1 cellular context compared by ENCODE assay signal in genomic region chr11:11841605-11842425, GRCh38.
A peak's percentile ranks its signal among the peaks of the same experiment; 100 is the strongest.
TF ChIP-seq lines count a peak whose summit lies in the region.

TSS of gene USP47 (plus strand) at chr11:11841972. CDS start at chr11:11842186, 214 bp downstream.

TF ChIP-seq in HepG2, 621 proteins besides CTCF, POLR2A, EP300 and RAD21 (continued from another document and continues in another):
- 0 out of 2 replicates have a peak, but pooled peaks have one; percentile 76 for TF ChIP-seq ZBTB44 (CRISPR knock-in tag; IDR thresholded peaks at IDR 0.05)
- TF ChIP-seq NFE2 (CRISPR knock-in tag; IDR thresholded peaks at IDR 0.05): no peak
- peak; percentile 70; the same call in 1 of the 2 replicates for TF ChIP-seq ZNF430 (CRISPR knock-in tag; IDR thresholded peaks at IDR 0.05)
- TF ChIP-seq PBX3 (CRISPR knock-in tag; IDR thresholded peaks at IDR 0.05; ENCODE audit: borderline replicate concordance): 0 out of 2 replicates have a peak, but pooled peaks have one; percentile 62
- TF ChIP-seq ZNF460 (CRISPR knock-in tag; IDR thresholded peaks at IDR 0.05; ENCODE audit: borderline replicate concordance): no peak
- peak; percentile 47; the same call in 1 of the 2 replicates for TF ChIP-seq TFDP2 (CRISPR knock-in tag; IDR thresholded peaks at IDR 0.05)
- peak; percentile 83 for TF ChIP-seq SALL1 (CRISPR knock-in tag; IDR thresholded peaks at IDR 0.05)
- peak; percentile 20; the same call in 1 of the 2 replicates for TF ChIP-seq PRMT3 (CRISPR knock-in tag; IDR thresholded peaks at IDR 0.05; ENCODE audit: borderline replicate concordance, low read depth)
- TF ChIP-seq HBP1 (CRISPR knock-in tag; IDR thresholded peaks at IDR 0.05; ENCODE audit: low read depth): no peak
- TF ChIP-seq, protein P1, sequence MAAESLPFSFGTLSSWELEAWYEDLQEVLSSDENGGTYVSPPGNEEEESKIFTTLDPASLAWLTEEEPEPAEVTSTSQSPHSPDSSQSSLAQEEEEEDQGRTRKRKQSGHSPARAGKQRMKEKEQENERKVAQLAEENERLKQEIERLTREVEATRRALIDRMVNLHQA (CRISPR knock-in tag; IDR thresholded peaks at IDR 0.05): 0 out of 2 replicates have a peak, but pooled peaks have one; percentile 43
- no peak for TF ChIP-seq MLXIP (CRISPR knock-in tag; IDR thresholded peaks at IDR 0.05; ENCODE audit: borderline replicate concordance)
- 0 out of 2 replicates have a peak, but pooled peaks have one; percentile 69 for TF ChIP-seq ZNF747 (CRISPR knock-in tag; IDR thresholded peaks at IDR 0.05; ENCODE audit: borderline replicate concordance)
- peak; percentile 80; the same call in 1 of the 2 replicates for TF ChIP-seq ATF6 (CRISPR knock-in tag; conservative IDR thresholded peaks at IDR 0.05)
- TF ChIP-seq ZNF644 (CRISPR knock-in tag; IDR thresholded peaks at IDR 0.05; ENCODE audit: low read depth): no peak
- no peak; the same call in 1 of the 2 replicates for TF ChIP-seq ZNF766 (CRISPR knock-in tag; IDR thresholded peaks at IDR 0.05; ENCODE audit: borderline replicate concordance)
- 0 out of 2 replicates have a peak, but pooled peaks have one; percentile 36 for TF ChIP-seq ZBTB38 (CRISPR knock-in tag; IDR thresholded peaks at IDR 0.05)
- 0 out of 2 replicates have a peak, but pooled peaks have one; percentile 54 for TF ChIP-seq ZNF34 (CRISPR knock-in tag; IDR thresholded peaks at IDR 0.05; ENCODE audit: borderline replicate concordance)
- no peak for TF ChIP-seq PREB (CRISPR knock-in tag; IDR thresholded peaks at IDR 0.05)
- no peak for TF ChIP-seq PLRG1 (conservative IDR thresholded peaks at IDR 0.05)
- no peak for TF ChIP-seq DPF2 (CRISPR knock-in tag; IDR thresholded peaks at IDR 0.05; ENCODE audit: borderline replicate concordance, low read depth)
- no peak for TF ChIP-seq NR2F1 (CRISPR knock-in tag; IDR thresholded peaks at IDR 0.05)
- TF ChIP-seq TAF15 (IDR thresholded peaks at IDR 0.05; ENCODE audit: low read depth, low read length, poor library complexity, severe bottlenecking): peak; percentile 29
- no peak for TF ChIP-seq RFX1 (IDR thresholded peaks at IDR 0.05)
- TF ChIP-seq SUZ12 (IDR thresholded peaks at IDR 0.05; ENCODE audit: low read depth, low read length): no peak
- no peak for TF ChIP-seq MTA1 (CRISPR knock-in tag; IDR thresholded peaks at IDR 0.05; ENCODE audit: borderline replicate concordance)
- TF ChIP-seq NR1H2 (CRISPR knock-in tag; IDR thresholded peaks at IDR 0.05; ENCODE audit: borderline replicate concordance, low read depth): peak; percentile 69; the same call in 1 of the 2 replicates
- TF ChIP-seq ZNF296 (CRISPR knock-in tag; conservative IDR thresholded peaks at IDR 0.05): no peak; the same call in 1 of the 2 replicates
- TF ChIP-seq FLYWCH1 (CRISPR knock-in tag; IDR thresholded peaks at IDR 0.05): no peak; the same call in 1 of the 2 replicates
- TF ChIP-seq RXRB (CRISPR knock-in tag; IDR thresholded peaks at IDR 0.05; ENCODE audit: borderline replicate concordance): no peak
- TF ChIP-seq KAT7 (CRISPR knock-in tag; IDR thresholded peaks at IDR 0.05; ENCODE audit: borderline replicate concordance): peak; percentile 93
- TF ChIP-seq TFE3 (CRISPR knock-in tag; IDR thresholded peaks at IDR 0.05): no peak
- no peak for TF ChIP-seq PRPF4 (IDR thresholded peaks at IDR 0.05; ENCODE audit: low read depth, low read length, poor library complexity, severe bottlenecking)
- peak; percentile 50; the same call in 1 of the 2 replicates for TF ChIP-seq ZNF574 (CRISPR knock-in tag; IDR thresholded peaks at IDR 0.05)
- peak; percentile 75; the same call in 1 of the 2 replicates for TF ChIP-seq ZNF317 (CRISPR knock-in tag; IDR thresholded peaks at IDR 0.05)
- TF ChIP-seq, protein P2, sequence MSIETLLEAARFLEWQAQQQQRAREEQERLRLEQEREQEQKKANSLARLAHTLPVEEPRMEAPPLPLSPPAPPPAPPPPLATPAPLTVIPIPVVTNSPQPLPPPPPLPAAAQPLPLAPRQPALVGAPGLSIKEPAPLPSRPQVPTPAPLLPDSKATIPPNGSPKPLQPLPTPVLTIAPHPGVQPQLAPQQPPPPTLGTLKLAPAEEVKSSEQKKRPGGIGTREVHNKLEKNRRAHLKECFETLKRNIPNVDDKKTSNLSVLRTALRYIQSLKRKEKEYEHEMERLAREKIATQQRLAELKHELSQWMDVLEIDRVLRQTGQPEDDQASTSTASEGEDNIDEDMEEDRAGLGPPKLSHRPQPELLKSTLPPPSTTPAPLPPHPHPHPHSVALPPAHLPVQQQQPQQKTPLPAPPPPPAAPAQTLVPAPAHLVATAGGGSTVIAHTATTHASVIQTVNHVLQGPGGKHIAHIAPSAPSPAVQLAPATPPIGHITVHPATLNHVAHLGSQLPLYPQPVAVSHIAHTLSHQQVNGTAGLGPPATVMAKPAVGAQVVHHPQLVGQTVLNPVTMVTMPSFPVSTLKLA (IDR thresholded peaks at IDR 0.05): no peak
- no peak for TF ChIP-seq SMARCC2 (IDR thresholded peaks at IDR 0.05)
- no peak for TF ChIP-seq THYN1 (CRISPR knock-in tag; IDR thresholded peaks at IDR 0.05; ENCODE audit: borderline replicate concordance, low read depth)
- TF ChIP-seq, protein P3, sequence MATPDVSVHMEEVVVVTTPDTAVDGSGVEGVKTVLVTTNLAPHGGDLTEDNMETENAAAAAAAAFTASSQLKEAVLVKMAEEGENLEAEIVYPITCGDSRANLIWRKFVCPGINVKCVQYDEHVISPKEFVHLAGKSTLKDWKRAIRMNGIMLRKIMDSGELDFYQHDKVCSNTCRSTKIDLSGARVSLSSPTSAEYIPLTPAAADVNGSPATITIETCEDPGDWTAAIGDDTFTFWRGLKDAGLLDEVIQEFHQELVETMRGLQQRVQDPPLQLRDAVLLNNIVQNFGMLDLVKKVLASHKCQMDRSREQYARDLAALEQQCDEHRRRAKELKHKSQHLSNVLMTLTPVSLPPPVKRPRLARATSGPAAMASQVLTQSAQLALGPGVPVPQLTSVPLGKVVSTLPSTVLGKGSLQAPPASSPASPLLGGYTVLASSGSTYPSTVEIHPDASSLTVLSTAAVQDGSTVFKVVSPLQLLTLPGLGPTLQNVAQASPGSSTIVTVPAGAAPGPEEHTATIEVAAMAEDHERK (CRISPR knock-in tag; IDR thresholded peaks at IDR 0.05; ENCODE audit: low read depth): no peak
